ENCODE assay signal across 10 cellular contexts in genomic region chr2:216539791-216540241, GRCh38. TPM values are rescaled to one million over a fixed set of nuclear protein-coding genes. Genes with fewer than 3 reads are reported as not detected.
DNase-seq lines count a peak whose midpoint lies in the region; ATAC-seq and TF ChIP-seq lines count a peak whose summit lies in the region.
"Had no signal": no experiment of that assay in that cellular context is flagged by ENCODE, and none has a peak within 500 bp of the region (broad histone marks: within the 10 kb centered on the region; RNA-seq: fewer than 3 reads in every experiment).

No MANE protein-coding gene starts in this region.

- intact Hi-C loops in breast epithelium (cut with DNase I; ENCODE audit: low total_unique reads): no loop called here

- TF ChIP-seq CTCF in breast epithelium (IDR thresholded peaks at IDR 0.05) (no peak), osteocyte (IDR thresholded peaks at IDR 0.05) (no peak)

- H3K4me1 Mint-ChIP-seq in osteocyte (ENCODE audit: unreplicated experiment): peaks cover 59% of the 10 kb centered on the region

- peak overlapping the region; percentile 92 for H3K27ac Mint-ChIP-seq in osteocyte (ENCODE audit: unreplicated experiment)

- TF ChIP-seq POLR2A in breast epithelium (IDR thresholded peaks at IDR 0.05): no peak

- H3K27ac ChIP-seq in breast epithelium: peak overlapping the region; percentile 80 to 88

- no peaks in the 10 kb centered on the region for H3K9me3 ChIP-seq in breast epithelium
- H3K9me3 ChIP-seq: upper lobe of left lung had no signal

- peak; percentile 61 for ATAC-seq in GM18858 (IDR thresholded peaks at IDR 0.05; ENCODE audit: unreplicated experiment)
- ATAC-seq in HG02623 (IDR thresholded peaks at IDR 0.05; ENCODE audit: unreplicated experiment): no peak
- ATAC-seq in GM19397 (IDR thresholded peaks at IDR 0.05; ENCODE audit: unreplicated experiment): no peak
- no peak for ATAC-seq in HG03280 (IDR thresholded peaks at IDR 0.05; ENCODE audit: unreplicated experiment)

- peak overlapping the region; percentile 46 for H3K4me3 Mint-ChIP-seq in osteocyte (ENCODE audit: unreplicated experiment)

- no peaks in the 10 kb centered on the region for H3K27me3 Mint-ChIP-seq in osteocyte (ENCODE audit: unreplicated experiment)

- H3K4me3 ChIP-seq in breast epithelium: no peak overlapping the region
- H3K4me3 ChIP-seq: upper lobe of left lung had no signal

- H3K36me3 ChIP-seq in breast epithelium: no peaks in the 10 kb centered on the region
- H3K36me3 ChIP-seq: upper lobe of left lung had no signal

- no peaks in the 10 kb centered on the region for H3K36me3 Mint-ChIP-seq in osteocyte (ENCODE audit: unreplicated experiment)

- no peaks in the 10 kb centered on the region for H3K27me3 ChIP-seq in breast epithelium
- H3K27me3 ChIP-seq: upper lobe of left lung had no signal

- peak; percentile 30 for DNase-seq in NCI-H128 (lab: John Stamatoyannopoulos, UW; ENCODE audit: unreplicated experiment)
- DNase-seq in breast epithelium (ENCODE audit: low spot score in 2 of 2): peak; percentile 86 to 89
- peak; percentile 88 for DNase-seq in osteocyte (ENCODE audit: extremely low spot score, unreplicated experiment)
- no peak for DNase-seq in stimulated activated CD4-positive, alpha-beta T cell treated with anti-CD3 and anti-CD28 coated beads, Interleukin-2, amount 100 ng/mL, for 48 hours
- DNase-seq: HCEC 1CT had no signal

- H3K4me1 ChIP-seq in breast epithelium: peaks cover 7 to 28% of the 10 kb centered on the region in 2 donors

- no peaks in the 10 kb centered on the region for H3K9me3 Mint-ChIP-seq in osteocyte (ENCODE audit: unreplicated experiment)

RNA-seq across cellular contexts. Expression of gene RPL37A, which starts 41.2 kb away (rescaled TPM):
- total RNA-seq in breast epithelium: 1,000 to 10,000 TPM; 1,604 to 2,277 (median 1,692) TPM
- total RNA-seq in osteocyte: 2,580 and 2,608 TPM in 2 replicates

Comparison
In these comparisons a context has a peak if more than half of its experiments do, and no peak if none do; other contexts are left out.
1. DNase-seq: peak in NCI-H128 (single experiment), breast epithelium (2 of 2) and osteocyte (single experiment); none in stimulated activated CD4-positive, alpha-beta T cell treated with anti-CD3 and anti-CD28 coated beads, Interleukin-2, amount 100 ng/mL, for 48 hours (0 of 2).